Comparison of ENCODE assay signal across 8 cellular contexts in genomic region chr3:172711457-172711800, GRCh38. TPM values are rescaled to one million over a fixed set of nuclear protein-coding genes. Genes with fewer than 3 reads are reported as not detected.
DNase-seq lines count a peak whose midpoint lies in the region; ATAC-seq and TF ChIP-seq lines count a peak whose summit lies in the region.

No MANE protein-coding gene starts in this region.

- ATAC-seq in HG02938 (IDR thresholded peaks at IDR 0.05; ENCODE audit: unreplicated experiment), result peak; percentile 17
- ATAC-seq in HG03108 (IDR thresholded peaks at IDR 0.05; ENCODE audit: unreplicated experiment), result no peak

- H3K36me3 Mint-ChIP-seq in Caco-2 (ENCODE audit: insufficient read depth, unreplicated experiment), result peaks cover 14% of the 10 kb centered on the region

- H3K27me3 Mint-ChIP-seq in Caco-2 (ENCODE audit: insufficient read depth, unreplicated experiment), result no peaks in the 10 kb centered on the region

- BruUV-seq in Caco-2 (replicated peaks; lab: Mats Ljungman, UMichigan), result TSS peak; percentile 74

- H3K4me3 ChIP-seq in Caco-2 (ENCODE audit: low read depth, low read length) (peak overlapping the region; percentile 62), fibroblast of mammary gland (ENCODE audit: control insufficient read depth, low read depth, low read length) (peak overlapping the region; percentile 95), rectal smooth muscle tissue (ENCODE audit: low read length) (peak overlapping the region; percentile 92)

- H3K9me3 ChIP-seq in Caco-2, result no peaks in the 10 kb centered on the region

- H3K9ac ChIP-seq in rectal smooth muscle tissue (ENCODE audit: low read length), result no peak overlapping the region

- POLR2A ChIA-PET in Caco-2 (lab: Charles Lee), result interaction anchor here (2.4 kb wide), 1 partner anchor 39 kb away, joined by 17 read pairs; the partner anchor contains the start of gene ECT2
- POLR2A ChIA-PET in GM10248 (lab: Yijun Ruan, JAX), result no interaction called here

- peak; percentile 59 to 70 for DNase-seq in Caco-2
- DNase-seq in SW480 (ENCODE audit: low spot score), result peak; percentile 64
- DNase-seq in fibroblast of mammary gland (ENCODE audit: low read depth), result no peak
- DNase-seq in GM10248 (ENCODE audit: extremely low spot score), result no peak
- DNase-seq in D341Med (ENCODE audit: low spot score), result no peak

- H3K27me3 ChIP-seq in Caco-2 (replicated peaks; ENCODE audit: control insufficient read depth, insufficient read depth, low read length), result no peaks in the 10 kb centered on the region
- H3K27me3 ChIP-seq in rectal smooth muscle tissue (ENCODE audit: control insufficient read depth, insufficient read depth, low read length), result no peaks in the 10 kb centered on the region

- TF ChIP-seq CTCF in Caco-2 (IDR thresholded peaks at IDR 0.05; ENCODE audit: insufficient read depth in 1 of 2, low read depth in 1 of 2, low read length in 1 of 2, severe bottlenecking in 1 of 2, unreplicated experiment in 1 of 2) (peak in 1 of 2 experiments; percentile 12), fibroblast of mammary gland (conservative IDR thresholded peaks at IDR 0.05; ENCODE audit: control insufficient read depth, insufficient read depth, low read depth, low read length) (no peak), GM10248 (IDR thresholded peaks at IDR 0.05; ENCODE audit: control extremely low read depth, extremely low read depth, low read depth, missing control alignments) (no peak)

- peaks cover 21% of the 10 kb centered on the region for H3K4me1 ChIP-seq in Caco-2
- peaks cover 5% of the 10 kb centered on the region for H3K4me1 ChIP-seq in rectal smooth muscle tissue (ENCODE audit: control insufficient read depth, insufficient read depth, low read length)

- intact Hi-C loops in Caco-2 (cut with micrococcal nuclease; ENCODE audit: unreplicated experiment), result loop anchor here (1.0 kb wide), 3 partner anchors 38 to 221 kb away; partner anchors contain the start of gene ECT2

- peak overlapping the region; percentile 91 for H3K27ac Mint-ChIP-seq in Caco-2 (ENCODE audit: unreplicated experiment)

- peak overlapping the region; percentile 96 for H3K4me3 Mint-ChIP-seq in Caco-2 (ENCODE audit: unreplicated experiment)

- peak overlapping the region; percentile 78 for H3K27ac ChIP-seq in rectal smooth muscle tissue (ENCODE audit: low read depth, low read length)

- no peaks in the 10 kb centered on the region for H3K9me3 Mint-ChIP-seq in Caco-2 (ENCODE audit: unreplicated experiment)

- H3K36me3 ChIP-seq in Caco-2 (ENCODE audit: control insufficient read depth, insufficient read depth, low read length) (no peaks in the 10 kb centered on the region), rectal smooth muscle tissue (ENCODE audit: control insufficient read depth, insufficient read depth, low read length) (no peaks in the 10 kb centered on the region)

- CTCF ChIA-PET in Caco-2 (lab: Charles Lee) (interaction anchor here (0.8 to 3.0 kb wide), 5 partner anchors 35 to 44 kb away, joined by 3 to 15 read pairs (median 10); partner anchors contain the start of gene ECT2), GM10248 (lab: Yijun Ruan, JAX) (interaction anchor here (0.8 to 3.2 kb wide), 16 partner anchors 10 to 379 kb away, joined by 3 to 22 read pairs (median 4); no protein-coding TSS in a partner anchor)

- H3K4me1 Mint-ChIP-seq in Caco-2 (ENCODE audit: low read depth, unreplicated experiment), result peaks cover 15% of the 10 kb centered on the region

RNA-seq across cellular contexts. Expression of gene NCEH1, which starts 0.6 kb away (rescaled TPM):
- 10.1 and 15.7 TPM in 2 replicates for total RNA-seq in Caco-2 (2022)

RNA-seq across cellular contexts. Expression of gene ECT2, which starts 39.1 kb away (rescaled TPM):
- total RNA-seq in Caco-2 (2022), result 66.6 and 68.0 TPM in 2 replicates

Comparison
In these comparisons a context has a peak if more than half of its experiments do, and no peak if none do; other contexts are left out.
1. DNase-seq: peak in Caco-2 (2 of 2) and SW480 (single experiment); none in fibroblast of mammary gland (single experiment), GM10248 (single experiment) and D341Med (single experiment).
2. Peak in every context shown above with its lines, with median percentiles within 50 percentile points of each other: H3K4me3 ChIP-seq.